In the genomic region with DNA sequence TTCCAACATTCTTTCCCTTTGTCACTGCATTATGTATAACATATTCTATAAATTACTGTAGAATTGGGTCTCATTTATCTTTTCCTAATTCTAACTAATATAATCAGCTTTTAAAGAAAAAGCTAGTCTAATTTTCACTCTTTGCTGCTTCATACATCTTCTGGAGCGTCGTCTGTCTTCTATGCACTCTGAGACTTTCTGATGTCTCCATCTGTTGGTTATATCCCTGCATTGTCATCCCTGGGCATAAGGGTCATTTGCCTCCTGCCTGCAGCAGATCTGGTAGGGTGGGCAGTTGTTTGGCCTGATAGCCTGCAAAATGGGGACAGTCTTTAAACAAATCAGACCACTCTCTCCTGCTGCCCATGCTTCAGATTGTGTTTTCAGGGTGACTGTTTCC, we compare ENCODE assay signal across 1 cellular context.
TF ChIP-seq lines count a peak whose summit lies in the region.

No MANE protein-coding gene starts in this region.

TF ChIP-seq in Ishikawa, 13 proteins besides CTCF, POLR2A, EP300 and RAD21 (continued from another document):
- TF ChIP-seq, protein P1, sequence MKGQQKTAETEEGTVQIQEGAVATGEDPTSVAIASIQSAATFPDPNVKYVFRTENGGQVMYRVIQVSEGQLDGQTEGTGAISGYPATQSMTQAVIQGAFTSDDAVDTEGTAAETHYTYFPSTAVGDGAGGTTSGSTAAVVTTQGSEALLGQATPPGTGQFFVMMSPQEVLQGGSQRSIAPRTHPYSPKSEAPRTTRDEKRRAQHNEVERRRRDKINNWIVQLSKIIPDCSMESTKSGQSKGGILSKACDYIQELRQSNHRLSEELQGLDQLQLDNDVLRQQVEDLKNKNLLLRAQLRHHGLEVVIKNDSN (IDR thresholded peaks at IDR 0.05): no peak
- no peak for TF ChIP-seq EGR1 (IDR thresholded peaks at IDR 0.05)
